10 cellular contexts compared by ENCODE assay signal in the genomic region with DNA sequence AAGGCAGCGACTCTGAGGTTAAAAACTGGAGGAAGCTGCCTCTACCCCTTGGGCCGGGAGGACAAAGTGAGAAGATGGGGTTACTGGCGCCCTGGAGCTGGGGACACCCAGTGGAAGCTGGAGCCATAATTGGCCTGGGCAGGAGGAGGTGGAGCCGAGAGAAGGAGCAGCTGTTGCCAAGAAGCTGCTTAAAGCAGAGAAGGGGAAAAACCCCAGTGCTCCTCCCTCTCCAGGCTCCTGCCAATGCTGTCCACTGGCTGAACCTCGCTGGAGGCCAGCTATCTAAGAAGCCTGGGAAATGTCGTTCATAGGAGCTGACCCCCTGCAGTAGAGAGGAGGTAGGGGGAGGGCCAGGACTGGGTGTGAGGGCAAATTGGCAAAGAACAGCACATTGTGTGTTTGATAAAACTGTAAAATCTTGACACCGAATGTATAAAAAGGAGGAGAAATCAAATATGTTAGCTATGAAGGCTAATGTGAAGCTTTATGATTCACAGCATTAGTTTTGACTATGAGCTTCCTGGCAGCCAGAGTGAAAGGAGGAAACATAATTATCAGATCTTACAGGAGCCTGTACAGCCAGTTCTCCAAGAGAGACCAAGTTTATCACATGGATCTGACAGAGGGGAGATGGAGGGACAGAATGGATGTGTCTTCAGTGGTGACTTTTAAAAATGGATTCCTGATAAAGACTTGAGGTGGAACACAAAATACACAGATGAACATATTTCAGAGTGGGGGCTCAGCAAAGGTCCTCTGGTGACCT. TPM values are rescaled to one million over a fixed set of nuclear protein-coding genes. Genes with fewer than 3 reads are reported as not detected.
DNase-seq lines count a peak whose midpoint lies in the region; ATAC-seq, FAIRE-seq and TF ChIP-seq lines count a peak whose summit lies in the region.
"Had no signal": no experiment of that assay in that cellular context is flagged by ENCODE, and none has a peak within 500 bp of the region (broad histone marks: within the 10 kb centered on the region; RNA-seq: fewer than 3 reads in every experiment).

No MANE protein-coding gene starts in this region.

- no peaks in the 10 kb centered on the region for H3K36me3 ChIP-seq in RWPE2 (ENCODE audit: low read depth)

- peak; percentile 89 for FAIRE-seq in H54 (lab: Jason Lieb, UNC)

- peaks cover 25% of the 10 kb centered on the region for H3K27me3 ChIP-seq in RWPE2 (ENCODE audit: insufficient read depth, poor library complexity, severe bottlenecking)

- no peaks in the 10 kb centered on the region for H3K4me1 ChIP-seq in RWPE2 (ENCODE audit: insufficient read depth, poor library complexity, severe bottlenecking)

- no peaks in the 10 kb centered on the region for H3K36me3 Mint-ChIP-seq in nephron progenitor cell (ENCODE audit: low read depth)
- no peaks in the 10 kb centered on the region for H3K36me3 Mint-ChIP-seq in stimulated activated memory B cell treated with anti-CD40 and anti-IgM and Interleukin-4, amounts not matched to agents 10 μg/mL and 1 μg/mL and 100 μg/mL, for 72 hours

- DNase-seq in H54 (ENCODE audit: insufficient read length, low spot score) (peak; percentile 86), RWPE2 (ENCODE audit: low spot score) (no peak), foreskin fibroblast (peak; percentile 62 to 77), sciatic nerve (ENCODE audit: low spot score) (no peak), nephron progenitor cell (no peak)
- DNase-seq in activated effector memory CD4-positive, alpha-beta T cell treated with Interleukin-2 at 50 U/mL for 16 hours: no peak
- DNase-seq: mesendoderm had no signal

- H3K4me1 Mint-ChIP-seq in nephron progenitor cell: peaks cover 17% of the 10 kb centered on the region
- no peaks in the 10 kb centered on the region for H3K4me1 Mint-ChIP-seq in stimulated activated memory B cell treated with anti-CD40 and anti-IgM and Interleukin-4, amounts not matched to agents 10 μg/mL and 1 μg/mL and 100 μg/mL, for 72 hours

- no peak overlapping the region for H3K27ac Mint-ChIP-seq in nephron progenitor cell
- H3K27ac Mint-ChIP-seq in stimulated activated memory B cell treated with anti-CD40 and anti-IgM and Interleukin-4, amounts not matched to agents 10 μg/mL and 1 μg/mL and 100 μg/mL, for 72 hours: no peak overlapping the region

- intact Hi-C loops in sciatic nerve (cut with DNase I): no loop called here

- no peak overlapping the region for H3K4me3 Mint-ChIP-seq in nephron progenitor cell
- H3K4me3 Mint-ChIP-seq in stimulated activated memory B cell treated with anti-CD40 and anti-IgM and Interleukin-4, amounts not matched to agents 10 μg/mL and 1 μg/mL and 100 μg/mL, for 72 hours: no peak overlapping the region

- no peaks in the 10 kb centered on the region for H3K9me3 Mint-ChIP-seq in nephron progenitor cell
- no peaks in the 10 kb centered on the region for H3K9me3 Mint-ChIP-seq in stimulated activated memory B cell treated with anti-CD40 and anti-IgM and Interleukin-4, amounts not matched to agents 10 μg/mL and 1 μg/mL and 100 μg/mL, for 72 hours

- H3K9me3 ChIP-seq in RWPE2 (ENCODE audit: severe bottlenecking): no peaks in the 10 kb centered on the region

- no peak overlapping the region for H3K27ac ChIP-seq in RWPE2 (ENCODE audit: poor library complexity, severe bottlenecking)

- TF ChIP-seq CTCF in RWPE2 (IDR thresholded peaks at IDR 0.05; ENCODE audit: poor library complexity, severe bottlenecking): no peak
- TF ChIP-seq CTCF in foreskin fibroblast (IDR thresholded peaks at IDR 0.05; ENCODE audit: low read depth, low read length): no peak
- no peak for TF ChIP-seq CTCF in nephron progenitor cell (IDR thresholded peaks at IDR 0.05)

- TF ChIP-seq POLR2A in H54 (IDR thresholded peaks at IDR 0.05; ENCODE audit: low read depth, low read length): no peak

- H3K4me3 ChIP-seq in RWPE2 (ENCODE audit: severe bottlenecking): no peak overlapping the region
- H3K4me3 ChIP-seq in foreskin fibroblast (ENCODE audit: low read depth in 1 of 2, low read length in 2 of 2): no peak overlapping the region

- H3K27me3 Mint-ChIP-seq in nephron progenitor cell (ENCODE audit: low read depth, poor library complexity): peaks cover 48% of the 10 kb centered on the region
- H3K27me3 Mint-ChIP-seq in stimulated activated memory B cell treated with anti-CD40 and anti-IgM and Interleukin-4, amounts not matched to agents 10 μg/mL and 1 μg/mL and 100 μg/mL, for 72 hours: peaks cover 72% of the 10 kb centered on the region

- peak; percentile 62; the same call in 2 of the 3 replicates for ATAC-seq in RWPE2 (ENCODE audit: low read depth)
- ATAC-seq in sciatic nerve: peak; percentile 83
- no peak for ATAC-seq in HG03159 (IDR thresholded peaks at IDR 0.05; ENCODE audit: unreplicated experiment)
- ATAC-seq in stimulated activated memory B cell treated with anti-CD40 and anti-IgM and Interleukin-4, amounts not matched to agents 10 μg/mL and 1 μg/mL and 100 μg/mL, for 72 hours: no peak

RNA-seq across cellular contexts. Expression of a gene that starts 9.5 kb away (rescaled TPM):
- total RNA-seq in sciatic nerve: 4.2 TPM

RNA-seq across cellular contexts. Expression of a gene that starts 29.7 kb away (rescaled TPM):
- total RNA-seq in sciatic nerve: 2.5 TPM
- total RNA-seq: T-helper 1 cell treated with Interleukin-12 subunit alpha and Interleukin-12 subunit beta and Interleukin-4 antibody, amounts not matched to agents 30 ng/mL and 1 ng/mL, for 36 hours had no signal

RNA-seq across cellular contexts. Expression of a gene that starts 50.4 kb away (rescaled TPM):
- total RNA-seq in sciatic nerve: 9.0 TPM

Comparison
In these comparisons a context has a peak if more than half of its experiments do, and no peak if none do; other contexts are left out.
1. DNase-seq: peak in H54 (single experiment) and foreskin fibroblast (2 of 2); none in RWPE2 (single experiment), sciatic nerve (single experiment), nephron progenitor cell (single experiment) and activated effector memory CD4-positive, alpha-beta T cell treated with Interleukin-2 at 50 U/mL for 16 hours (single experiment).
2. ATAC-seq: peak in RWPE2 (single experiment) and sciatic nerve (single experiment); none in HG03159 (single experiment) and stimulated activated memory B cell treated with anti-CD40 and anti-IgM and Interleukin-4, amounts not matched to agents 10 μg/mL and 1 μg/mL and 100 μg/mL, for 72 hours (single experiment).